32 cellular contexts compared by ENCODE assay signal in the genomic region with DNA sequence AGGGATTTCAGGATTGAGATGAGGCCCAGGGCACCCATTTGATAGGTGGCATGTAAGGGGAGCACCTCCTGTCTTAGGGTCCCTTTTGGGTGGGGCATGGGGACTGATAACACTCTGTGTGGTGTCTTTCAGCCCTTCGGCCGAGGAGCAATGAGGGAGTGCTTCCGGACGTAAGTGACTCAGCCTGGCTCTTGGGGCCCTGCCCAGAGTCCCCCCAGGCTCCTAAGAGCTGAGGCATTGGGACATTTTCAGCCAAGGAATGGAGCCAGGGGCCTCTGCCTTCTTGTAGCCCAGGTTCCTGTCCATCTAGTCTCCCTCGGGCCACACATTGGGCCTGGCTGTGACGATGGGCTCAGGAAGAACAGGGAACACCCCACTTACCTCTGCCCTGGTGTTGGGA. TPM values are rescaled to one million over a fixed set of nuclear protein-coding genes. Genes with fewer than 3 reads are reported as not detected.
DNase-seq lines count a peak whose midpoint lies in the region; ATAC-seq and TF ChIP-seq lines count a peak whose summit lies in the region.
"Had no signal": no experiment of that assay in that cellular context is flagged by ENCODE, and none has a peak within 500 bp of the region (broad histone marks: within the 10 kb centered on the region; RNA-seq: fewer than 3 reads in every experiment).

No MANE protein-coding gene starts in this region.

- H2BK120ac ChIP-seq in mesenchymal stem cell (ENCODE audit: low read depth, low read length) = no peak overlapping the region

- H3K27ac ChIP-seq in left ventricle myocardium inferior (replicated peaks) = no peak overlapping the region
- H3K27ac ChIP-seq in mesenchymal stem cell (ENCODE audit: low read length, poor library complexity, severe bottlenecking) = no peak overlapping the region
- H3K27ac ChIP-seq: epithelial cell of prostate, foreskin keratinocyte, heart right ventricle, HL-60, lower lobe of right lung, PC-9, prostate gland, transverse colon had no signal

- H3K9ac ChIP-seq in mesenchymal stem cell (ENCODE audit: low read length) = peak overlapping the region; percentile 45

- H3K14ac ChIP-seq in mesenchymal stem cell (ENCODE audit: low read length in 2 of 2) = no peak overlapping the region

- intact Hi-C loops in Right ventricle myocardium superior (cut with DNase I) (no loop called here), left ventricle myocardium inferior (cut with micrococcal nuclease) (no loop called here)

- H3K9me3 ChIP-seq in left ventricle myocardium inferior (replicated peaks) = peaks cover 6% of the 10 kb centered on the region
- H3K9me3 ChIP-seq in mesenchymal stem cell (ENCODE audit: control insufficient read depth, low read length) = peaks cover 4% of the 10 kb centered on the region
- H3K9me3 ChIP-seq: prostate gland had no signal

- no peak overlapping the region for H2AFZ ChIP-seq in mesenchymal stem cell (ENCODE audit: low read depth, low read length)
- H2AFZ ChIP-seq: PC-9 had no signal

- no peak overlapping the region for H3K4ac ChIP-seq in mesenchymal stem cell (ENCODE audit: low read depth in 1 of 2, low read length in 2 of 2)

- H3K4me3 ChIP-seq in left ventricle myocardium inferior = no peak overlapping the region
- no peak overlapping the region for H3K4me3 ChIP-seq in cardiac fibroblast (replicated peaks in 1 of 2; ENCODE audit: low read depth in 2 of 2, low read length in 2 of 2)
- peak overlapping the region in 1 of 2 experiments; percentile 33 for H3K4me3 ChIP-seq in mesenchymal stem cell (ENCODE audit: insufficient read depth in 1 of 2, low read depth in 1 of 2, low read length in 2 of 2)
- H3K4me3 ChIP-seq: heart right ventricle, lower lobe of right lung, PC-9, prostate gland, transverse colon had no signal

- no peak overlapping the region for H2BK5ac ChIP-seq in mesenchymal stem cell (ENCODE audit: low read depth, low read length, poor library complexity, severe bottlenecking)

- peaks cover 88% of the 10 kb centered on the region for H3K36me3 ChIP-seq in left ventricle myocardium inferior
- peaks cover 55 to 82% of the 10 kb centered on the region in 2 experiments for H3K36me3 ChIP-seq in mesenchymal stem cell (ENCODE audit: control insufficient read depth in 1 of 2, insufficient read depth in 2 of 2, low read depth in 1 of 2, low read length in 2 of 2)

- no peaks in the 10 kb centered on the region for H3K27me3 ChIP-seq in left ventricle myocardium inferior (ENCODE audit: low read depth)
- H3K27me3 ChIP-seq in mesenchymal stem cell (ENCODE audit: control insufficient read depth in 1 of 2, insufficient read depth in 1 of 2, low read length in 2 of 2) = no peaks in the 10 kb centered on the region
- H3K27me3 ChIP-seq: foreskin keratinocyte, heart right ventricle, transverse colon had no signal

- H2BK12ac ChIP-seq in mesenchymal stem cell (ENCODE audit: low read length in 2 of 2) = peak overlapping the region in 1 of 2 experiments; percentile 9

- no peak overlapping the region for H4K8ac ChIP-seq in mesenchymal stem cell (ENCODE audit: low read length)

- no peak overlapping the region for H2BK15ac ChIP-seq in mesenchymal stem cell (ENCODE audit: low read depth, poor library complexity, severe bottlenecking)

- H3K18ac ChIP-seq in mesenchymal stem cell (ENCODE audit: low read depth in 1 of 2, low read length in 2 of 2) = no peak overlapping the region

- DNase-seq in Right ventricle myocardium superior = peak; percentile 52
- DNase-seq in left ventricle myocardium inferior = no peak
- peak; percentile 72 for DNase-seq in M059J (ENCODE audit: low read depth)
- peak; percentile 42 to 51 for DNase-seq in cardiac fibroblast (ENCODE audit: low read depth in 2 of 2)
- no peak for DNase-seq in mesenchymal stem cell
- DNase-seq in putamen (ENCODE audit: low spot score) = no peak
- DNase-seq in DMS114 treated with DMSO at 0.1 percent for 48 hours (lab: John Stamatoyannopoulos, UW; ENCODE audit: unreplicated experiment) = no peak
- DNase-seq: activated B cell treated with CpG ODN at 0.5 μM for 24 hours; activated CD4-positive, alpha-beta T cell treated with anti-CD3 and anti-CD28 coated beads, Interleukin-2, amount 10 ng/mL, durations not matched to agents 7 days and 5 days; activated gamma-delta T cell treated with Interleukin-2 at 50 U/mL for 16 hours; activated naive CD8-positive, alpha-beta T cell treated with anti-CD3 and anti-CD28 coated beads, Interleukin-2, amount 50 U/mL, for 24 hours; activated T-cell treated with anti-CD3 and anti-CD28 coated beads, Interleukin-2, amount 50 U/mL, for 24 hours; CD8-positive, alpha-beta T cell; effector CD4-positive, alpha-beta T cell; foreskin keratinocyte; heart right ventricle; KG1; kidney glomerular epithelial cell; lower lobe of right lung; naive thymus-derived CD4-positive, alpha-beta T cell; NCI-H1417; NCI-H345; NCI-H69; PC-9; SIG-M5; T1000; transverse colon had no signal

- H3K23ac ChIP-seq in mesenchymal stem cell (ENCODE audit: low read length in 2 of 2) = no peak overlapping the region

- H2AK5ac ChIP-seq in mesenchymal stem cell (ENCODE audit: low read length, severe bottlenecking) = no peak overlapping the region

- no peak overlapping the region for H4K91ac ChIP-seq in mesenchymal stem cell (ENCODE audit: low read length)

- no peak for ATAC-seq in Right ventricle myocardium superior (ENCODE audit: poor library complexity)
- no peak for ATAC-seq in GM21576 (IDR thresholded peaks at IDR 0.05; ENCODE audit: unreplicated experiment)
- ATAC-seq: activated naive CD8-positive, alpha-beta T cell treated with anti-CD3 and anti-CD28 coated beads, Interleukin-2, amount 50 U/mL, for 24 hours; CD8-positive, alpha-beta T cell; foreskin keratinocyte; lower lobe of right lung; naive thymus-derived CD4-positive, alpha-beta T cell; stimulated activated memory B cell treated with anti-CD40 and anti-IgM and Interleukin-4, amounts not matched to agents 10 μg/mL and 1 μg/mL and 100 μg/mL, for 72 hours had no signal

- H3K4me2 ChIP-seq in mesenchymal stem cell (ENCODE audit: low read length, poor library complexity, severe bottlenecking) = no peak overlapping the region
- H3K4me2 ChIP-seq: PC-9 had no signal

- WGBS in mesenchymal stem cell = 93% methylated on average over 6 of the region's 6 CpGs

- peaks cover 3% of the 10 kb centered on the region for H3K79me1 ChIP-seq in mesenchymal stem cell (replicated peaks; ENCODE audit: low read length, poor library complexity, severe bottlenecking)

- H3K4me1 ChIP-seq in left ventricle myocardium inferior (no peaks in the 10 kb centered on the region), mesenchymal stem cell (ENCODE audit: control insufficient read depth, insufficient read depth, low read depth, low read length) (no peaks in the 10 kb centered on the region)
- H3K4me1 ChIP-seq: foreskin keratinocyte, heart right ventricle, lower lobe of right lung, prostate gland, transverse colon had no signal

- no peak for TF ChIP-seq CTCF in left ventricle myocardium inferior (IDR thresholded peaks at IDR 0.05; ENCODE audit: borderline replicate concordance)
- TF ChIP-seq CTCF in cardiac fibroblast (IDR thresholded peaks at IDR 0.05; ENCODE audit: low read depth, low read length) = no peak

RNA-seq across cellular contexts. Expression of a gene that starts 44.4 kb away (rescaled TPM):
- total RNA-seq in Right ventricle myocardium superior = 26.4 TPM
- 22.1 TPM for total RNA-seq in left ventricle myocardium inferior
- total RNA-seq in M059J (2014; rRNA removed; shearing (Covaris generic)) = 10.4 and 19.1 TPM in 2 replicates
- polyA plus RNA-seq in mesenchymal stem cell (2013, experiment 1 of 2) = 9.4 TPM
- polyA plus RNA-seq in mesenchymal stem cell (2013, experiment 2 of 2) = 8.5 TPM

RNA-seq across cellular contexts. Expression of a gene that starts 46.7 kb away (rescaled TPM):
- total RNA-seq in Right ventricle myocardium superior (34.8 TPM), left ventricle myocardium inferior (38.4 TPM)
- 21.2 and 43.5 TPM in 2 replicates for total RNA-seq in M059J (2014; rRNA removed; shearing (Covaris generic))
- polyA plus RNA-seq in mesenchymal stem cell (2013, experiment 1 of 2) = 18.4 TPM
- polyA plus RNA-seq in mesenchymal stem cell (2013, experiment 2 of 2) = 16.8 TPM

Comparison
In these comparisons a context has a peak if more than half of its experiments do, and no peak if none do; other contexts are left out.
1. DNase-seq: peak in Right ventricle myocardium superior (single experiment), M059J (single experiment) and cardiac fibroblast (2 of 2); none in left ventricle myocardium inferior (single experiment), mesenchymal stem cell (single experiment), putamen (single experiment) and DMS114 treated with DMSO at 0.1 percent for 48 hours (single experiment).